In the genomic region with DNA sequence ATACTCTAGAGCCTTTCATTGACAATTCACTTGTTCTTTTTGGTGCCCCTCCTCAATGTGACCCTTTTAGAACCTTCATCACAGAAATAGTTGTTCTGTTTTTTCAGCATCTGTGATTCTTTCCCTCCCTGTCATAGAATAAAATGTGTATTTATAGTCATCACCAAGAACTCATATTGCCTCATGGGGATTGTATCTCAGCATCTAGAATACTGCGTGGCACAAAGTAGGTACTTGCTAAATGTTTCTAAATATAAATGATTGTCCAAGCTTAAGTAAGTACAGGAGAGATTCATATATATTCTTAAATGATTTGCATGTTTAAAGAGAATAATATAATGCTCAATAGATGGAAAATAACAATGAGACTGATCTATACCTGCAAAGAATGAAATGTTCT, we compare ENCODE assay signal across 24 cellular contexts.
"Had no signal": no experiment of that assay in that cellular context is flagged by ENCODE, and none has a peak within 500 bp of the region (broad histone marks: within the 10 kb centered on the region; RNA-seq: fewer than 3 reads in every experiment).

No MANE protein-coding gene starts in this region.

- H3K4me1 ChIP-seq: esophagus squamous epithelium, lower lobe of right lung, parathyroid adenoma, upper lobe of right lung had no signal

- H3K27ac ChIP-seq: esophagus squamous epithelium, lower lobe of right lung, neural progenitor cell, parathyroid adenoma, right atrium auricular region, sigmoid colon, skin epidermis, transverse colon, upper lobe of right lung, uterus had no signal

- H2AFZ ChIP-seq: neural progenitor cell, parathyroid adenoma had no signal

- H3K27me3 Mint-ChIP-seq: effector memory CD8-positive, alpha-beta T cell; naive thymus-derived CD8-positive, alpha-beta T cell; progenitor cell of endocrine pancreas; stimulated activated naive CD8-positive, alpha-beta T cell treated with anti-CD3 and anti-CD28 coated beads, Interleukin-15, Interleukin-2, amounts not matched to agents 100 ng/mL and 50 ng/mL, for 24 hours had no signal

- H3K9me3 ChIP-seq: esophagus squamous epithelium, lower lobe of right lung, right atrium auricular region, sigmoid colon, transverse colon, upper lobe of right lung, uterus had no signal

- H3K27me3 ChIP-seq: esophagus squamous epithelium, neural progenitor cell, right atrium auricular region, sigmoid colon, transverse colon, upper lobe of right lung, uterus had no signal

- H3K4me1 Mint-ChIP-seq: stimulated activated naive B cell treated with anti-CD40 and anti-IgM and Interleukin-4, amounts not matched to agents 10 μg/mL and 1 μg/mL and 100 μg/mL, for 72 hours had no signal

- H3K9me3 Mint-ChIP-seq: effector memory CD8-positive, alpha-beta T cell; naive thymus-derived CD8-positive, alpha-beta T cell; neural progenitor cell; stimulated activated naive B cell treated with anti-CD40 and anti-IgM and Interleukin-4, amounts not matched to agents 10 μg/mL and 1 μg/mL and 100 μg/mL, for 72 hours; stimulated activated naive CD8-positive, alpha-beta T cell treated with anti-CD3 and anti-CD28 coated beads, Interleukin-15, Interleukin-2, amounts not matched to agents 100 ng/mL and 50 ng/mL, for 24 hours had no signal

- FAIRE-seq: endometrium, keratinocyte had no signal

- H3K27ac Mint-ChIP-seq: effector memory CD8-positive, alpha-beta T cell; naive thymus-derived CD8-positive, alpha-beta T cell; neural progenitor cell; stimulated activated naive B cell treated with anti-CD40 and anti-IgM and Interleukin-4, amounts not matched to agents 10 μg/mL and 1 μg/mL and 100 μg/mL, for 72 hours; stimulated activated naive CD8-positive, alpha-beta T cell treated with anti-CD3 and anti-CD28 coated beads, Interleukin-15, Interleukin-2, amounts not matched to agents 100 ng/mL and 50 ng/mL, for 24 hours had no signal

- DNase-seq: cortex of kidney; effector memory CD8-positive, alpha-beta T cell; erythroblast; esophagus squamous epithelium; foreskin melanocyte; head of caudate nucleus; left ventricle myocardium superior; lower lobe of right lung; naive thymus-derived CD8-positive, alpha-beta T cell; sigmoid colon; stimulated activated CD4-positive, alpha-beta T cell treated with anti-CD3 and anti-CD28 coated beads, Interleukin-15, amount 100 ng/mL, for 24 hours; stimulated activated CD4-positive, alpha-beta T cell treated with anti-CD3 and anti-CD28 coated beads, Interleukin-2, amount 100 ng/mL, for 48 hours; stimulated activated naive B cell treated with anti-CD40 and anti-IgM and Interleukin-4, amounts not matched to agents 10 μg/mL and 1 μg/mL and 100 μg/mL, for 72 hours; transverse colon; upper lobe of right lung; uterus had no signal

- H3K4me3 ChIP-seq: esophagus squamous epithelium, lower lobe of right lung, neural progenitor cell, right atrium auricular region, sigmoid colon, skin epidermis, transverse colon, upper lobe of right lung, uterus had no signal

- H3K4me3 Mint-ChIP-seq: effector memory CD8-positive, alpha-beta T cell; naive thymus-derived CD8-positive, alpha-beta T cell; neural progenitor cell; stimulated activated naive B cell treated with anti-CD40 and anti-IgM and Interleukin-4, amounts not matched to agents 10 μg/mL and 1 μg/mL and 100 μg/mL, for 72 hours; stimulated activated naive CD8-positive, alpha-beta T cell treated with anti-CD3 and anti-CD28 coated beads, Interleukin-15, Interleukin-2, amounts not matched to agents 100 ng/mL and 50 ng/mL, for 24 hours had no signal

- H3K9ac ChIP-seq: neural progenitor cell, parathyroid adenoma had no signal

- ATAC-seq: effector memory CD8-positive, alpha-beta T cell; left ventricle myocardium superior; lower lobe of right lung; naive thymus-derived CD8-positive, alpha-beta T cell; stimulated activated naive B cell treated with anti-CD40 and anti-IgM and Interleukin-4, amounts not matched to agents 10 μg/mL and 1 μg/mL and 100 μg/mL, for 72 hours; upper lobe of right lung had no signal

- H3K36me3 ChIP-seq: neural progenitor cell, transverse colon, uterus had no signal

- H3K4me2 ChIP-seq: neural progenitor cell had no signal
